ENCODE assay signal across 24 cellular contexts in the genomic region with DNA sequence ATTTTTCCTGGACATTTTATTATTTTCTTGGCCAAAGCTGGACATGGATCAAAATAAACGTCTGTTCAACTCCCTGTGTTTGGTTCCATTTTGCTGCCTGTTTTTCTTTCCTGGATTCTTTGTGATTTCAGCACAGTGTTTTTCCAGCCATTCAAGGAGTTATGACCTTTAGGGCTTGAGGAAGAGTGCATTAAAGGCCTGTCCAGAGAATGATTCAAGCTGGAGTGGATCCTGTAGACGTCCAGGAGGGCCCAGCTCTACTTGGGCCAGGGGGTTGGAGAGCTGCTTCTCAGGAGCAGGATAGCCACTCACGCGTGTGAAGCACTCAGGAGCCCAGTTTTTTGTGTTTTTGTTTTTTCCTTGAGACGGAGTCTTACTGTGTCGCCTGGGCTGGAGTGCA. TPM values are rescaled to one million over a fixed set of nuclear protein-coding genes. Genes with fewer than 3 reads are reported as not detected.
A peak's percentile ranks its signal among the peaks of the same experiment; 100 is the strongest.
DNase-seq lines count a peak whose midpoint lies in the region; ATAC-seq and TF ChIP-seq lines count a peak whose summit lies in the region.
"Had no signal": no experiment of that assay in that cellular context is flagged by ENCODE, and none has a peak within 500 bp of the region (broad histone marks: within the 10 kb centered on the region; RNA-seq: fewer than 3 reads in every experiment).

No MANE protein-coding gene starts in this region.

- peak overlapping the region; percentile 21; the same call in 1 of the 2 replicates for H2AFZ ChIP-seq in SK-N-SH (ENCODE audit: low read depth)
- no peak overlapping the region for H2AFZ ChIP-seq in neural progenitor cell (replicated peaks)

- no peak for TF ChIP-seq RAD21 in SK-N-SH (IDR thresholded peaks at IDR 0.05; ENCODE audit: low read length)

- H3K4me2 ChIP-seq in SK-N-SH (no peak overlapping the region), neural progenitor cell (no peak overlapping the region)

- H3K27me3 ChIP-seq in SK-N-SH (ENCODE audit: insufficient read depth) (no peaks in the 10 kb centered on the region), right cardiac atrium (ENCODE audit: control insufficient read depth, insufficient read depth) (no peaks in the 10 kb centered on the region), neural progenitor cell (no peaks in the 10 kb centered on the region)
- H3K27me3 ChIP-seq: brain microvascular endothelial cell had no signal

- CTCF ChIA-PET in SK-N-SH (lab: Yijun Ruan, JAX), result interaction anchor here (0.8 to 1.5 kb wide), 2 partner anchors 260 to 278 kb away, joined by 3 read pairs; no protein-coding TSS in a partner anchor

- TF ChIP-seq CTCF in SK-N-SH (IDR thresholded peaks at IDR 0.05) (no peak), neural progenitor cell (IDR thresholded peaks at IDR 0.05) (no peak)

- TF ChIP-seq EP300 in SK-N-SH (IDR thresholded peaks at IDR 0.05; ENCODE audit: borderline replicate concordance in 1 of 2, low read depth in 1 of 2, low read length in 1 of 2), result no peak

- H3K36me3 ChIP-seq in SK-N-SH (replicated peaks in 1 of 2; ENCODE audit: control insufficient read depth in 1 of 2, insufficient read depth in 2 of 2, low read length in 1 of 2) (no peaks in the 10 kb centered on the region), neural progenitor cell (no peaks in the 10 kb centered on the region), urinary bladder (ENCODE audit: insufficient read depth) (no peaks in the 10 kb centered on the region)
- H3K36me3 ChIP-seq: brain microvascular endothelial cell, WERI-Rb-1 had no signal

- peak overlapping the region; percentile 18 for H3K27ac Mint-ChIP-seq in neural progenitor cell
- H3K27ac Mint-ChIP-seq: activated CD4-positive, alpha-beta memory T cell treated with anti-CD3 and anti-CD28 coated beads, Interleukin-2, amount 10 ng/mL, durations not matched to agents 7 days and 5 days; activated T-cell treated with anti-CD3 and anti-CD28 coated beads, Interleukin-2, amount 50 U/mL, for 24 hours; B cell; T-helper 17 cell had no signal

- H3K9me3 ChIP-seq in SK-N-SH (no peaks in the 10 kb centered on the region), right cardiac atrium (ENCODE audit: control insufficient read depth, low read length) (no peaks in the 10 kb centered on the region), neural progenitor cell (ENCODE audit: low read depth) (no peaks in the 10 kb centered on the region)

- no peaks in the 10 kb centered on the region for H3K9me2 ChIP-seq in SK-N-SH

- no peaks in the 10 kb centered on the region for H3K9me3 Mint-ChIP-seq in neural progenitor cell
- H3K9me3 Mint-ChIP-seq: activated CD4-positive, alpha-beta memory T cell treated with anti-CD3 and anti-CD28 coated beads, Interleukin-2, amount 10 ng/mL, durations not matched to agents 7 days and 5 days had no signal

- no peak overlapping the region for H3K9ac ChIP-seq in SK-N-SH
- H3K9ac ChIP-seq in neural progenitor cell, result no peak overlapping the region

- H3K79me2 ChIP-seq in SK-N-SH (ENCODE audit: insufficient read depth), result no peaks in the 10 kb centered on the region
- H3K79me2 ChIP-seq in neural progenitor cell (ENCODE audit: low read depth), result no peaks in the 10 kb centered on the region

- H3K4me1 ChIP-seq in SK-N-SH (ENCODE audit: control insufficient read depth in 1 of 2, insufficient read depth in 2 of 2, low read depth in 1 of 2, low read length in 1 of 2) (peaks cover 0 to 4% of the 10 kb centered on the region in 2 experiments; a peak in 1 of 4 replicates), right cardiac atrium (ENCODE audit: control insufficient read depth, insufficient read depth, low read length) (no peaks in the 10 kb centered on the region), neural progenitor cell (no peaks in the 10 kb centered on the region), urinary bladder (ENCODE audit: insufficient read depth) (no peaks in the 10 kb centered on the region)

- H4K20me1 ChIP-seq in SK-N-SH (ENCODE audit: insufficient read depth), result no peaks in the 10 kb centered on the region
- no peaks in the 10 kb centered on the region for H4K20me1 ChIP-seq in neural progenitor cell (ENCODE audit: low read depth)

- H3F3A ChIP-seq in SK-N-SH (replicated peaks; ENCODE audit: insufficient read depth), result peaks cover 3% of the 10 kb centered on the region
- no peaks in the 10 kb centered on the region for H3F3A ChIP-seq in neural progenitor cell (ENCODE audit: low read depth)

- H3K4me3 Mint-ChIP-seq in neural progenitor cell, result no peak overlapping the region
- H3K4me3 Mint-ChIP-seq: activated CD4-positive, alpha-beta memory T cell treated with anti-CD3 and anti-CD28 coated beads, Interleukin-2, amount 10 ng/mL, durations not matched to agents 7 days and 5 days; activated T-cell treated with anti-CD3 and anti-CD28 coated beads, Interleukin-2, amount 50 U/mL, for 24 hours; B cell; T-helper 17 cell had no signal

- no peak overlapping the region for H3K4me3 ChIP-seq in SK-N-SH (ENCODE audit: low read depth in 2 of 2, low read length in 1 of 2)
- no peak overlapping the region for H3K4me3 ChIP-seq in right cardiac atrium (ENCODE audit: low read length)
- H3K4me3 ChIP-seq in neural progenitor cell, result no peak overlapping the region
- no peak overlapping the region for H3K4me3 ChIP-seq in urinary bladder (ENCODE audit: low read depth, low read length)
- H3K4me3 ChIP-seq: K562 had no signal

- peaks cover 17% of the 10 kb centered on the region for H3K4me1 Mint-ChIP-seq in neural progenitor cell
- H3K4me1 Mint-ChIP-seq: B cell had no signal

- POLR2A ChIA-PET in SK-N-SH (lab: Yijun Ruan, JAX), result no interaction called here

- intact Hi-C loops in right cardiac atrium (cut with DNase I), result no loop called here

- 86% methylated on average over 6 of the region's 6 CpGs for WGBS in SK-N-SH (ENCODE audit: low lambda C conversion rate)
- whole genome bisulfite sequencing in right cardiac atrium, result 51% methylated on average over 6 of the region's 6 CpGs
- 48% methylated on average over 6 of the region's 6 CpGs for WGBS in urinary bladder

- DNase-seq in SK-N-SH (no peak), right cardiac atrium (peak in 2 of 3 donors; percentile 35 to 64), neural progenitor cell (ENCODE audit: low spot score) (no peak), GOT3 (lab: John Stamatoyannopoulos, UW) (no peak)
- DNase-seq in stimulated activated CD4-positive, alpha-beta T cell treated with anti-CD3 and anti-CD28 coated beads, Interleukin-2, amount 100 ng/mL, for 24 hours, result no peak
- DNase-seq in activated CD4-positive, alpha-beta T cell treated with anti-CD3 and anti-CD28 coated beads, Interleukin-2, amount 50 U/mL, for 4 hours, result no peak
- DNase-seq: activated CD4-positive, alpha-beta memory T cell treated with anti-CD3 and anti-CD28 coated beads, Interleukin-2, amount 10 ng/mL, durations not matched to agents 7 days and 5 days; activated naive CD4-positive, alpha-beta T cell treated with anti-CD3 and anti-CD28 coated beads, Interleukin-2, amount 50 U/mL, for 16 hours; activated T-cell treated with anti-CD3 and anti-CD28 coated beads, Interleukin-2, amount 50 U/mL, for 24 hours; brain microvascular endothelial cell; Calu3; NCI-H2081 treated with DMSO at 0.1 percent for 48 hours; NCI-H510A; occipital lobe; SHP77 treated with DMSO at 0.1 percent for 48 hours; stimulated activated CD4-positive, alpha-beta T cell treated with anti-CD3 and anti-CD28 coated beads, Interleukin-4, amount 100 ng/mL, for 24 hours; substantia nigra; T-helper 17 cell; WERI-Rb-1 had no signal

- ATAC-seq in SK-N-SH treated with all-trans-retinoic acid at 6 μM for 48 hours (no peak), right cardiac atrium (peak; percentile 88 to 96)
- ATAC-seq: K562, T-helper 17 cell had no signal

- H3K27me3 Mint-ChIP-seq in neural progenitor cell (ENCODE audit: insufficient read depth, low read depth), result peaks cover 7% of the 10 kb centered on the region
- H3K27me3 Mint-ChIP-seq: activated T-cell treated with anti-CD3 and anti-CD28 coated beads, Interleukin-2, amount 50 U/mL, for 24 hours; T-helper 17 cell had no signal

- H3K27ac ChIP-seq in SK-N-SH (ENCODE audit: low read depth in 2 of 2, low read length in 1 of 2) (peak overlapping the region in 1 of 2 experiments; percentile 42; a peak in 1 of 4 replicates), right cardiac atrium (ENCODE audit: low read length) (no peak overlapping the region), neural progenitor cell (no peak overlapping the region), urinary bladder (ENCODE audit: low read depth) (peak overlapping the region; percentile 52)
- H3K27ac ChIP-seq: 22Rv1, brain microvascular endothelial cell, WERI-Rb-1 had no signal

- H3K36me3 Mint-ChIP-seq in neural progenitor cell, result no peaks in the 10 kb centered on the region

TF ChIP-seq in SK-N-SH, 30 proteins besides CTCF, POLR2A, EP300 and RAD21 (continues in another document):
- TF ChIP-seq TEAD4 (IDR thresholded peaks at IDR 0.05; ENCODE audit: borderline replicate concordance, insufficient read depth) (no peak), TCF12 (IDR thresholded peaks at IDR 0.05) (no peak), TAF1 (IDR thresholded peaks at IDR 0.05; ENCODE audit: borderline replicate concordance, low read depth, low read length) (no peak), MEF2A (IDR thresholded peaks at IDR 0.05; ENCODE audit: borderline replicate concordance, low read depth) (no peak), ELF1 (IDR thresholded peaks at IDR 0.05) (no peak), RXRA (IDR thresholded peaks at IDR 0.05; ENCODE audit: borderline replicate concordance, low read depth) (no peak), JUND (IDR thresholded peaks at IDR 0.05) (no peak)

TF ChIP-seq in SK-N-SH treated with all-trans-retinoic acid at 6 μM for 48 hours, 23 proteins besides CTCF, POLR2A, EP300 and RAD21 (continues in another document):
- TF ChIP-seq ARNTL (CRISPR knock-in tag; IDR thresholded peaks at IDR 0.05; ENCODE audit: borderline replicate concordance, low read depth) (no peak), ZFP3 (CRISPR knock-in tag; IDR thresholded peaks at IDR 0.05) (no peak), GLIS3 (CRISPR knock-in tag; IDR thresholded peaks at IDR 0.05) (no peak), PPARA (CRISPR knock-in tag; IDR thresholded peaks at IDR 0.05; ENCODE audit: borderline replicate concordance) (no peak), ZNF70 (CRISPR knock-in tag; IDR thresholded peaks at IDR 0.05) (no peak)

RNA-seq across cellular contexts. Expression of gene IER3, which starts 56.5 kb away (rescaled TPM):
- polyA plus RNA-seq in SK-N-SH (2012; rRNA removed) (12.9 and 14.0 TPM in 2 replicates), right cardiac atrium (63.6 TPM), urinary bladder (71.9 TPM)
- polyA plus RNA-seq in SK-N-SH (2012; cell fraction: cytosol; rRNA removed), result 12.4 and 16.7 TPM in 2 replicates
- 27.7 and 30.1 TPM in 2 replicates for polyA plus RNA-seq in SK-N-SH (2012; cell fraction: nucleus; rRNA removed)
- total RNA-seq in right cardiac atrium (10 to 100 TPM; 22.4 to 60.2 (median 34.1) TPM), neural progenitor cell (ENCODE audit: low replicate concordance) (2.0 and 7.1 TPM in 2 replicates), urinary bladder (4.8 TPM)

RNA-seq across cellular contexts. Expression of gene FLOT1, which starts 58.4 kb away (rescaled TPM):
- polyA plus RNA-seq in SK-N-SH (2012; rRNA removed) (457 and 462 TPM in 2 replicates), right cardiac atrium (264 TPM), urinary bladder (298 TPM)
- polyA plus RNA-seq in SK-N-SH (2012; cell fraction: cytosol; rRNA removed), result 377 and 388 TPM in 2 replicates
- 492 and 506 TPM in 2 replicates for polyA plus RNA-seq in SK-N-SH (2012; cell fraction: nucleus; rRNA removed)
- total RNA-seq in right cardiac atrium (100 to 1,000 TPM; 180 to 208 (median 199) TPM), neural progenitor cell (ENCODE audit: low replicate concordance) (80.3 and 96.9 TPM in 2 replicates), urinary bladder (40.0 TPM)

Comparison
In these comparisons a context has a peak if more than half of its experiments do, and no peak if none do; other contexts are left out.
1. DNase-seq: peak in right cardiac atrium (2 of 3); none in SK-N-SH (single experiment), neural progenitor cell (single experiment), stimulated activated CD4-positive, alpha-beta T cell treated with anti-CD3 and anti-CD28 coated beads, Interleukin-2, amount 100 ng/mL, for 24 hours (0 of 2), GOT3 (single experiment) and activated CD4-positive, alpha-beta T cell treated with anti-CD3 and anti-CD28 coated beads, Interleukin-2, amount 50 U/mL, for 4 hours (0 of 2).